8 cellular contexts compared by ENCODE assay signal in the genomic region with DNA sequence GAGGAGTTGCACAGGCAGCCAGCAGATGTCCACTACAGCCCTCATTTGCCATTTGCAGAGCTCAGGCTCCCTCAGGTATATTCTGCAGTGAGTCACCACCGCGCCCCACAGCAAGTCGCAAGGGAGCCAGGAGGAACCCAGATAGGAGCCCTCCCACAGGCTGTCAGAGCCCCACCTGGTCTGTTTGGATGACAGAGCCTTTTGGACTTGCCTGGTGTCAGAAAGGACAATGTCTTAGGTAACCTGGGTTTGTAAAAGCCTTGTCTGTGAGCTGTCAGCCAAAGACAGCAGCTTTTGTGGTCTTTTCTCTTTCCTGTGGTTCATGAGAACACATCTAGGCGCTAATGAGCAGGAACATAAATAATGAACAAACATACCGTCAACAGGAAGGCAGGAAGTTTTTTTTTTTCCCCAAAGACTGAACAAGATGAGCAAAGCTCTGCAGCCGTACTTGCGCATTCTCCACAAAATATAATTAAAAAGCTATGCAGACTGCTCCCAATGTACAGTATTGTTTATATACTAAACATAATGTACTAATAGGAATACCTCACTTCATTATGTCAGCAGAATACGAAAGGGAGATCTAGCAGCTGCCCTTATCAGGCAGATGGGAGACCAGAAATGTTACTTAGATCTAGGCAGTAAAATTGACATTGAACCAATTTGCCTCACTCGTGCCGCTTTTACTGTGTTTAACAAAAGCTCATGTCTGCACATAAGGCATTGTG.
DNase-seq lines count a peak whose midpoint lies in the region; ATAC-seq and TF ChIP-seq lines count a peak whose summit lies in the region.

No MANE protein-coding gene starts in this region.

- H3K27me3 Mint-ChIP-seq in stimulated activated naive CD8-positive, alpha-beta T cell treated with anti-CD3 and anti-CD28 coated beads, Interleukin-15, amount 100 ng/mL, for 72 hours: peaks cover 9% of the 10 kb centered on the region

- H3K9me3 ChIP-seq in vagina: no peaks in the 10 kb centered on the region

- peak; percentile 78 for ATAC-seq in stimulated activated naive CD8-positive, alpha-beta T cell treated with anti-CD3 and anti-CD28 coated beads, Interleukin-15, amount 100 ng/mL, for 72 hours

- no peak overlapping the region for H3K27ac ChIP-seq in vagina

- H3K27ac Mint-ChIP-seq in stimulated activated naive CD8-positive, alpha-beta T cell treated with anti-CD3 and anti-CD28 coated beads, Interleukin-15, amount 100 ng/mL, for 72 hours: peak overlapping the region; percentile 35 to 60

- H3K4me1 Mint-ChIP-seq in stimulated activated naive CD8-positive, alpha-beta T cell treated with anti-CD3 and anti-CD28 coated beads, Interleukin-15, amount 100 ng/mL, for 72 hours: peaks cover 29% of the 10 kb centered on the region

- H3K27me3 ChIP-seq in vagina: no peaks in the 10 kb centered on the region

- H3K4me1 ChIP-seq in vagina: peaks cover 7% of the 10 kb centered on the region

- H3K36me3 ChIP-seq in vagina: no peaks in the 10 kb centered on the region

- DNase-seq in NCI-H748 (lab: John Stamatoyannopoulos, UW; ENCODE audit: unreplicated experiment): peak; percentile 5
- DNase-seq in NCI-H748 treated with DMSO at 0.1 percent for 48 hours (lab: John Stamatoyannopoulos, UW): no peak
- peak; percentile 10 for DNase-seq in activated CD8-positive, alpha-beta memory T cell treated with anti-CD3 and anti-CD28 coated beads, Interleukin-2, amount 50 U/mL, for 1 hour (ENCODE audit: extremely low read depth)
- DNase-seq in islet precursor cell: peak; percentile 84
- peak; percentile 17 to 23 for DNase-seq in stimulated activated naive CD8-positive, alpha-beta T cell treated with anti-CD3 and anti-CD28 coated beads, Interleukin-15, amount 100 ng/mL, for 72 hours
- no peak for DNase-seq in NCI-H526 (lab: John Stamatoyannopoulos, UW)
- no peak for DNase-seq in vagina (ENCODE audit: extremely low spot score in 2 of 2)
- no peak for DNase-seq in NCI-H345 treated with DMSO at 0.1 percent for 48 hours (lab: John Stamatoyannopoulos, UW; ENCODE audit: unreplicated experiment)

- no peaks in the 10 kb centered on the region for H3K9me3 Mint-ChIP-seq in stimulated activated naive CD8-positive, alpha-beta T cell treated with anti-CD3 and anti-CD28 coated beads, Interleukin-15, amount 100 ng/mL, for 72 hours

- no peak overlapping the region for H3K4me3 ChIP-seq in vagina

- H3K4me3 Mint-ChIP-seq in stimulated activated naive CD8-positive, alpha-beta T cell treated with anti-CD3 and anti-CD28 coated beads, Interleukin-15, amount 100 ng/mL, for 72 hours: peak overlapping the region in 1 of 2 donors; percentile 52

- intact Hi-C loops in vagina (cut with DNase I): no loop called here

- no peak for TF ChIP-seq CTCF in vagina (IDR thresholded peaks at IDR 0.05)

- peak in 1 of 2 donors; percentile 7 for TF ChIP-seq POLR2A in vagina (IDR thresholded peaks at IDR 0.05)

Comparison
In these comparisons a context has a peak if more than half of its experiments do, and no peak if none do; other contexts are left out.
1. DNase-seq: peak in NCI-H748 (single experiment), activated CD8-positive, alpha-beta memory T cell treated with anti-CD3 and anti-CD28 coated beads, Interleukin-2, amount 50 U/mL, for 1 hour (single experiment), islet precursor cell (single experiment) and stimulated activated naive CD8-positive, alpha-beta T cell treated with anti-CD3 and anti-CD28 coated beads, Interleukin-15, amount 100 ng/mL, for 72 hours (2 of 2); none in NCI-H748 treated with DMSO at 0.1 percent for 48 hours (single experiment), NCI-H526 (0 of 2), vagina (0 of 2) and NCI-H345 treated with DMSO at 0.1 percent for 48 hours (single experiment).